12 cellular contexts compared by ENCODE assay signal in genomic region chr14:101814869-101815268, GRCh38. TPM values are rescaled to one million over a fixed set of nuclear protein-coding genes. Genes with fewer than 3 reads are reported as not detected.
DNase-seq lines count a peak whose midpoint lies in the region; ATAC-seq and TF ChIP-seq lines count a peak whose summit lies in the region.
"Had no signal": no experiment of that assay in that cellular context is flagged by ENCODE, and none has a peak within 500 bp of the region (broad histone marks: within the 10 kb centered on the region; RNA-seq: fewer than 3 reads in every experiment).

No MANE protein-coding gene starts in this region.

- POLR2A ChIA-PET in activated CD4-positive, alpha-beta T cell treated with anti-CD3 and anti-CD28 coated beads, Interleukin-2, amount 10 ng/mL, durations not matched to agents 7 days and 5 days (lab: Charles Lee), result interaction anchor here (0.5 to 2.6 kb wide), 2 partner anchors 8 to 258 kb away, joined by 5 to 13 read pairs; no protein-coding TSS in a partner anchor
- POLR2A ChIA-PET in activated CD8-positive, alpha-beta T cell treated with anti-CD3 and anti-CD28 coated beads for 36 hours (lab: Charles Lee), result interaction anchor here (0.6 to 10.3 kb wide), 15 partner anchors 10 to 109 kb away, joined by 3 to 225 read pairs (median 4); no protein-coding TSS in a partner anchor

- ATAC-seq in activated CD8-positive, alpha-beta T cell treated with anti-CD3 and anti-CD28 coated beads for 36 hours, result no peak
- ATAC-seq in heart right ventricle (peak in 1 of 8 donors; percentile 3), GM18858 (IDR thresholded peaks at IDR 0.05; ENCODE audit: unreplicated experiment) (no peak), left lung (no peak)
- no peak for ATAC-seq in stimulated activated naive B cell treated with anti-CD40 and anti-IgM and Interleukin-4, amounts not matched to agents 10 μg/mL and 1 μg/mL and 100 μg/mL, for 72 hours (replicated peaks)

- intact Hi-C loops in activated CD8-positive, alpha-beta T cell treated with anti-CD3 and anti-CD28 coated beads for 36 hours (cut with micrococcal nuclease), result loop anchor here (5.0 kb wide), 1 partner anchor 48 kb away; no protein-coding TSS in a partner anchor
- intact Hi-C loops in heart right ventricle (cut with DNase I), result loop anchor here in 1 of 10 donors (5.0 kb wide), 2 partner anchors 37 to 53 kb away; partner anchors contain the start of gene PPP2R5C
- intact Hi-C loops in left lung (cut with DNase I), result no loop called here

- no peaks in the 10 kb centered on the region for H3K27me3 Mint-ChIP-seq in activated CD4-positive, alpha-beta T cell treated with anti-CD3 and anti-CD28 coated beads, Interleukin-2, amount 10 ng/mL, durations not matched to agents 7 days and 5 days
- H3K27me3 Mint-ChIP-seq in activated CD8-positive, alpha-beta T cell treated with anti-CD3 and anti-CD28 coated beads for 36 hours, result no peaks in the 10 kb centered on the region
- H3K27me3 Mint-ChIP-seq in stimulated activated naive B cell treated with anti-CD40 and anti-IgM and Interleukin-4, amounts not matched to agents 10 μg/mL and 1 μg/mL and 100 μg/mL, for 72 hours, result no peaks in the 10 kb centered on the region

- CTCF ChIA-PET in activated CD4-positive, alpha-beta T cell treated with anti-CD3 and anti-CD28 coated beads, Interleukin-2, amount 10 ng/mL, durations not matched to agents 7 days and 5 days (lab: Charles Lee), result interaction anchor here (0.6 to 2.9 kb wide), 7 partner anchors 9 to 791 kb away, joined by 3 to 13 read pairs (median 5); no protein-coding TSS in a partner anchor
- CTCF ChIA-PET in activated CD8-positive, alpha-beta T cell treated with anti-CD3 and anti-CD28 coated beads for 36 hours (lab: Charles Lee), result interaction anchor here (0.7 to 5.8 kb wide), 7 partner anchors 9 to 205 kb away, joined by 3 to 42 read pairs (median 4); no protein-coding TSS in a partner anchor

- H3K4me3 ChIP-seq in heart right ventricle, result no peak overlapping the region
- no peak overlapping the region for H3K4me3 ChIP-seq in left lung

- 36 to 42% methylated on average over 5 of the region's 5 CpGs for WGBS in heart right ventricle, 2 donors

- H3K36me3 ChIP-seq in heart right ventricle (peaks cover 0 to 28% (median 6%) of the 10 kb centered on the region in 9 donors), left lung (peaks cover 0 to 10% of the 10 kb centered on the region in 2 donors)

- H3K4me1 Mint-ChIP-seq in activated CD4-positive, alpha-beta T cell treated with anti-CD3 and anti-CD28 coated beads, Interleukin-2, amount 10 ng/mL, durations not matched to agents 7 days and 5 days, result peaks cover 81% of the 10 kb centered on the region
- peaks cover 75% of the 10 kb centered on the region for H3K4me1 Mint-ChIP-seq in activated CD8-positive, alpha-beta T cell treated with anti-CD3 and anti-CD28 coated beads for 36 hours (ENCODE audit: low read depth)
- peaks cover 55 to 79% of the 10 kb centered on the region in 2 donors for H3K4me1 Mint-ChIP-seq in stimulated activated naive B cell treated with anti-CD40 and anti-IgM and Interleukin-4, amounts not matched to agents 10 μg/mL and 1 μg/mL and 100 μg/mL, for 72 hours

- H3K4me1 ChIP-seq in heart right ventricle, result peaks cover 15 to 76% (median 60%) of the 10 kb centered on the region in 9 donors
- peaks cover 16 to 52% of the 10 kb centered on the region in 2 donors for H3K4me1 ChIP-seq in left lung

- H3K4me3 Mint-ChIP-seq in activated CD4-positive, alpha-beta T cell treated with anti-CD3 and anti-CD28 coated beads, Interleukin-2, amount 10 ng/mL, durations not matched to agents 7 days and 5 days, result peak overlapping the region; percentile 93
- H3K4me3 Mint-ChIP-seq in activated CD8-positive, alpha-beta T cell treated with anti-CD3 and anti-CD28 coated beads for 36 hours, result peak overlapping the region; percentile 79
- peak overlapping the region; percentile 23 to 57 for H3K4me3 Mint-ChIP-seq in stimulated activated naive B cell treated with anti-CD40 and anti-IgM and Interleukin-4, amounts not matched to agents 10 μg/mL and 1 μg/mL and 100 μg/mL, for 72 hours

- peak overlapping the region; percentile 99 for H3K27ac Mint-ChIP-seq in activated CD4-positive, alpha-beta T cell treated with anti-CD3 and anti-CD28 coated beads, Interleukin-2, amount 10 ng/mL, durations not matched to agents 7 days and 5 days
- H3K27ac Mint-ChIP-seq in activated CD8-positive, alpha-beta T cell treated with anti-CD3 and anti-CD28 coated beads for 36 hours, result peak overlapping the region; percentile 96
- peak overlapping the region; percentile 90 for H3K27ac Mint-ChIP-seq in stimulated activated naive B cell treated with anti-CD40 and anti-IgM and Interleukin-4, amounts not matched to agents 10 μg/mL and 1 μg/mL and 100 μg/mL, for 72 hours

- no peak for TF ChIP-seq CTCF in activated CD8-positive, alpha-beta T cell treated with anti-CD3 and anti-CD28 coated beads for 36 hours (IDR thresholded peaks at IDR 0.05)
- TF ChIP-seq CTCF in heart right ventricle (IDR thresholded peaks at IDR 0.05) (no peak), left lung (IDR thresholded peaks at IDR 0.05) (no peak)

- H3K27me3 ChIP-seq in heart right ventricle (no peaks in the 10 kb centered on the region), left lung (no peaks in the 10 kb centered on the region)

- no peaks in the 10 kb centered on the region for H3K9me3 Mint-ChIP-seq in activated CD4-positive, alpha-beta T cell treated with anti-CD3 and anti-CD28 coated beads, Interleukin-2, amount 10 ng/mL, durations not matched to agents 7 days and 5 days
- no peaks in the 10 kb centered on the region for H3K9me3 Mint-ChIP-seq in activated CD8-positive, alpha-beta T cell treated with anti-CD3 and anti-CD28 coated beads for 36 hours
- peaks cover 0 to 3% of the 10 kb centered on the region in 2 donors for H3K9me3 Mint-ChIP-seq in stimulated activated naive B cell treated with anti-CD40 and anti-IgM and Interleukin-4, amounts not matched to agents 10 μg/mL and 1 μg/mL and 100 μg/mL, for 72 hours

- H3K9me3 ChIP-seq in heart right ventricle, result no peaks in the 10 kb centered on the region
- H3K9me3 ChIP-seq in left lung, result no peaks in the 10 kb centered on the region

- H3K27ac ChIP-seq in heart right ventricle (peak overlapping the region in 9 of 10 donors; percentile 2 to 100 (median 93)), left lung (peak overlapping the region in 1 of 2 donors; percentile 96)

- peak; percentile 25 for DNase-seq in activated CD4-positive, alpha-beta T cell treated with anti-CD3 and anti-CD28 coated beads, Interleukin-2, amount 10 ng/mL, durations not matched to agents 7 days and 5 days
- DNase-seq in activated CD4-positive, alpha-beta T cell treated with anti-CD3 and anti-CD28 coated beads, Interleukin-2, amount 50 U/mL, for 4 hours, result no peak
- DNase-seq in activated CD8-positive, alpha-beta T cell treated with anti-CD3 and anti-CD28 coated beads for 36 hours, result peak; percentile 38
- DNase-seq in heart right ventricle (no peak), left lung (no peak), DMS153 treated with DMSO at 0.1 percent for 48 hours (lab: John Stamatoyannopoulos, UW; ENCODE audit: unreplicated experiment) (no peak)
- no peak for DNase-seq in stimulated activated naive B cell treated with anti-CD40 and anti-IgM and Interleukin-4, amounts not matched to agents 10 μg/mL and 1 μg/mL and 100 μg/mL, for 72 hours
- DNase-seq: activated CD4-positive, CD25-positive, alpha-beta regulatory T cell treated with anti-CD3 and anti-CD28 coated beads, Interleukin-2, amount 50 U/mL, for 72 hours; MM.1S; NCI-H446; stimulated activated CD4-positive, alpha-beta T cell treated with anti-CD3 and anti-CD28 coated beads, Interleukin-15, amount 100 ng/mL, for 24 hours had no signal

- H3K36me3 Mint-ChIP-seq in activated CD4-positive, alpha-beta T cell treated with anti-CD3 and anti-CD28 coated beads, Interleukin-2, amount 10 ng/mL, durations not matched to agents 7 days and 5 days (ENCODE audit: low read depth), result peaks cover 81% of the 10 kb centered on the region
- H3K36me3 Mint-ChIP-seq in activated CD8-positive, alpha-beta T cell treated with anti-CD3 and anti-CD28 coated beads for 36 hours (ENCODE audit: low read depth), result peaks cover 67% of the 10 kb centered on the region
- peaks cover 35 to 65% of the 10 kb centered on the region in 2 donors for H3K36me3 Mint-ChIP-seq in stimulated activated naive B cell treated with anti-CD40 and anti-IgM and Interleukin-4, amounts not matched to agents 10 μg/mL and 1 μg/mL and 100 μg/mL, for 72 hours

RNA-seq across cellular contexts. Expression of gene PPP2R5C, which starts 53.4 kb away (rescaled TPM):
- total RNA-seq in activated CD4-positive, alpha-beta T cell treated with anti-CD3 and anti-CD28 coated beads, Interleukin-2, amount 10 ng/mL, durations not matched to agents 7 days and 5 days, result 100 to 1,000 TPM; 291 to 300 TPM
- 100 to 1,000 TPM; 238 to 242 TPM for total RNA-seq in activated CD8-positive, alpha-beta T cell treated with anti-CD3 and anti-CD28 coated beads for 36 hours
- total RNA-seq in heart right ventricle, result 100 to 1,000 TPM; 183 to 257 (median 224) TPM
- 100 to 1,000 TPM in 1 of 2 donors, 10 to 100 TPM in 1; 66.8 to 157 TPM for polyA plus RNA-seq in heart right ventricle
- total RNA-seq in left lung, result 100 to 1,000 TPM; 146 to 176 TPM

Comparison
In these comparisons a context has a peak if more than half of its experiments do, and no peak if none do; other contexts are left out.
1. DNase-seq: peak in activated CD4-positive, alpha-beta T cell treated with anti-CD3 and anti-CD28 coated beads, Interleukin-2, amount 10 ng/mL, durations not matched to agents 7 days and 5 days (single experiment) and activated CD8-positive, alpha-beta T cell treated with anti-CD3 and anti-CD28 coated beads for 36 hours (single experiment); none in activated CD4-positive, alpha-beta T cell treated with anti-CD3 and anti-CD28 coated beads, Interleukin-2, amount 50 U/mL, for 4 hours (0 of 2), heart right ventricle (0 of 2), stimulated activated naive B cell treated with anti-CD40 and anti-IgM and Interleukin-4, amounts not matched to agents 10 μg/mL and 1 μg/mL and 100 μg/mL, for 72 hours (single experiment), left lung (0 of 2) and DMS153 treated with DMSO at 0.1 percent for 48 hours (single experiment).
2. H3K4me3 Mint-ChIP-seq: peak in every context shown above with its lines; median percentile 93 in activated CD4-positive, alpha-beta T cell treated with anti-CD3 and anti-CD28 coated beads, Interleukin-2, amount 10 ng/mL, durations not matched to agents 7 days and 5 days; 79 in activated CD8-positive, alpha-beta T cell treated with anti-CD3 and anti-CD28 coated beads for 36 hours; 40 in stimulated activated naive B cell treated with anti-CD40 and anti-IgM and Interleukin-4, amounts not matched to agents 10 μg/mL and 1 μg/mL and 100 μg/mL, for 72 hours.
3. Peak in every context shown above with its lines, with median percentiles within 50 percentile points of each other: H3K27ac Mint-ChIP-seq.